ENCODE assay signal across 8 cellular contexts in genomic region chr7:93715234-93715633, GRCh38.
DNase-seq lines count a peak whose midpoint lies in the region; ATAC-seq and TF ChIP-seq lines count a peak whose summit lies in the region.

No MANE protein-coding gene starts in this region.

- no peak overlapping the region for H3K4me2 ChIP-seq in H9 (ENCODE audit: insufficient read depth, insufficient read length, low read length)

- H2BK5ac ChIP-seq in H9 (ENCODE audit: insufficient read length, low read length) = no peak overlapping the region

- no peak overlapping the region for H2BK12ac ChIP-seq in H9 (ENCODE audit: insufficient read length, low read depth, low read length)

- no peak overlapping the region for H2BK15ac ChIP-seq in H9 (ENCODE audit: low read depth, low read length)

- H3K9me3 Mint-ChIP-seq in H9 = no peaks in the 10 kb centered on the region

- H2BK120ac ChIP-seq in H9 (ENCODE audit: low read depth, low read length, poor library complexity, severe bottlenecking) = no peak overlapping the region

- H3K4me1 Mint-ChIP-seq in H9 = no peaks in the 10 kb centered on the region

- H3K18ac ChIP-seq in H9 (ENCODE audit: insufficient read length, low read depth, low read length) = no peak overlapping the region

- DNase-seq in EH (ENCODE audit: low read depth) = peak; percentile 48
- DNase-seq in H9 = peak; percentile 72
- DNase-seq in NCI-H82 treated with DMSO at 0.1 percent for 48 hours (lab: John Stamatoyannopoulos, UW; ENCODE audit: unreplicated experiment) = peak; percentile 4
- peak; percentile 46 for DNase-seq in astrocyte of the spinal cord (ENCODE audit: low read depth, low spot score)
- peak; percentile 35 to 72 for DNase-seq in left lung
- DNase-seq in aorta = peak; percentile 58 to 81
- no peak for DNase-seq in NCI-H226

- in situ Hi-C loops in astrocyte of the spinal cord (cut with HindIII; ENCODE audit: low sequenced_read_pairs) = no loop called here

- H3K23me2 ChIP-seq in H9 (ENCODE audit: insufficient read length, low read depth, low read length, poor library complexity, severe bottlenecking) = no peaks in the 10 kb centered on the region

- H3K9me3 ChIP-seq in H9 (ENCODE audit: control insufficient read depth, low read depth, low read length) (no peaks in the 10 kb centered on the region), left lung (no peaks in the 10 kb centered on the region), aorta (ENCODE audit: control insufficient read depth, low read length) (no peaks in the 10 kb centered on the region)

- peak; percentile 53 for ATAC-seq in left lung
- no peak for ATAC-seq in aorta (ENCODE audit: low FRiP score)
- no peak for ATAC-seq in GM19455 (IDR thresholded peaks at IDR 0.05; ENCODE audit: unreplicated experiment)

- no peak overlapping the region for H3K4ac ChIP-seq in H9 (ENCODE audit: low read depth, low read length)

- peak; percentile 88 for TF ChIP-seq CTCF in H9 (conservative IDR thresholded peaks at IDR 0.05)
- peak; percentile 70 for TF ChIP-seq CTCF in astrocyte of the spinal cord (IDR thresholded peaks at IDR 0.05; ENCODE audit: low read depth, low read length)
- TF ChIP-seq CTCF in left lung (IDR thresholded peaks at IDR 0.05) = peak in 1 of 2 donors; percentile 39

- H3T11ph ChIP-seq in H9 (ENCODE audit: low read length) = no peak overlapping the region

- H3K79me2 ChIP-seq in H9 (ENCODE audit: insufficient read depth, low read length) = no peaks in the 10 kb centered on the region

- H3K4me3 ChIP-seq in astrocyte of the spinal cord (ENCODE audit: low read depth, low read length) = no peak overlapping the region
- no peak overlapping the region for H3K4me3 ChIP-seq in left lung
- H3K4me3 ChIP-seq in aorta (ENCODE audit: low read length in 2 of 2) = no peak overlapping the region

- H3K36me3 ChIP-seq in left lung = no peaks in the 10 kb centered on the region
- no peaks in the 10 kb centered on the region for H3K36me3 ChIP-seq in aorta (ENCODE audit: control insufficient read depth in 1 of 2, insufficient read depth in 2 of 2, low read length in 1 of 2)

- H2AFZ ChIP-seq in H9 (ENCODE audit: low read length) = no peak overlapping the region

- intact Hi-C loops in left lung (cut with DNase I) (no loop called here), aorta (cut with DNase I) (loop anchor here in 1 of 2 donors (10.0 kb wide), 1 partner anchor 380 kb away; no protein-coding TSS in a partner anchor)

- no peaks in the 10 kb centered on the region for H3K79me1 ChIP-seq in H9 (ENCODE audit: insufficient read depth, low read depth, low read length, poor library complexity, severe bottlenecking)

- H3K27me3 ChIP-seq in H9 (ENCODE audit: insufficient read depth, low read length) = no peaks in the 10 kb centered on the region
- H3K27me3 ChIP-seq in left lung = no peaks in the 10 kb centered on the region
- H3K27me3 ChIP-seq in aorta (ENCODE audit: control insufficient read depth in 1 of 2, insufficient read depth in 2 of 2, low read length in 1 of 2) = no peaks in the 10 kb centered on the region

- no peak overlapping the region for H2AK5ac ChIP-seq in H9 (ENCODE audit: insufficient read length, low read length)

- no peak overlapping the region for H4K91ac ChIP-seq in H9 (ENCODE audit: insufficient read length, low read depth, low read length)

- no peaks in the 10 kb centered on the region for H3K27me3 Mint-ChIP-seq in H9 (ENCODE audit: low read depth)

- no peak overlapping the region for H3K27ac Mint-ChIP-seq in H9

- no peak overlapping the region for H3K4me3 Mint-ChIP-seq in H9

- H3K36me3 Mint-ChIP-seq in H9 (ENCODE audit: insufficient read depth in 1 of 3, low read depth in 3 of 3) = no peaks in the 10 kb centered on the region

- no peak overlapping the region for H3K9ac ChIP-seq in H9 (ENCODE audit: extremely low read depth, insufficient read length, low read length)

- H4K8ac ChIP-seq in H9 (replicated peaks; ENCODE audit: insufficient read length, low read depth, low read length) = no peak overlapping the region

- H3K56ac ChIP-seq in H9 (ENCODE audit: insufficient read length, low read depth, low read length) = no peak overlapping the region

- H3K23ac ChIP-seq in H9 (ENCODE audit: insufficient read length, low read depth, low read length) = no peak overlapping the region

- no peak overlapping the region for H2BK20ac ChIP-seq in H9 (ENCODE audit: low read depth, low read length, poor library complexity, severe bottlenecking)

- H4K5ac ChIP-seq in H9 (ENCODE audit: insufficient read length, low read depth, low read length) = no peak overlapping the region

- no peaks in the 10 kb centered on the region for H4K20me1 ChIP-seq in H9 (ENCODE audit: control insufficient read depth, insufficient read depth, insufficient read length)

- H3K14ac ChIP-seq in H9 (ENCODE audit: insufficient read depth, low read length) = no peak overlapping the region

- H3K4me1 ChIP-seq in H9 (ENCODE audit: insufficient read depth, low read length) = no peaks in the 10 kb centered on the region
- no peaks in the 10 kb centered on the region for H3K4me1 ChIP-seq in left lung
- no peaks in the 10 kb centered on the region for H3K4me1 ChIP-seq in aorta (ENCODE audit: control insufficient read depth in 1 of 2, insufficient read depth in 2 of 2, low read length in 2 of 2)

- no CpG with 5 or more reads among the region's 6 CpGs for WGBS in H9 (ENCODE audit: extremely low coverage, insufficient read length, low lambda C conversion rate)
- 31 to 37% methylated on average over 6 of the region's 6 CpGs for WGBS in aorta, 2 donors

- H3K27ac ChIP-seq in H9 (ENCODE audit: insufficient read length, low read depth, low read length) (no peak overlapping the region), left lung (no peak overlapping the region), aorta (ENCODE audit: low read depth in 1 of 2, low read length in 2 of 2) (no peak overlapping the region)
